ENCODE assay signal across 8 cellular contexts in the genomic region with DNA sequence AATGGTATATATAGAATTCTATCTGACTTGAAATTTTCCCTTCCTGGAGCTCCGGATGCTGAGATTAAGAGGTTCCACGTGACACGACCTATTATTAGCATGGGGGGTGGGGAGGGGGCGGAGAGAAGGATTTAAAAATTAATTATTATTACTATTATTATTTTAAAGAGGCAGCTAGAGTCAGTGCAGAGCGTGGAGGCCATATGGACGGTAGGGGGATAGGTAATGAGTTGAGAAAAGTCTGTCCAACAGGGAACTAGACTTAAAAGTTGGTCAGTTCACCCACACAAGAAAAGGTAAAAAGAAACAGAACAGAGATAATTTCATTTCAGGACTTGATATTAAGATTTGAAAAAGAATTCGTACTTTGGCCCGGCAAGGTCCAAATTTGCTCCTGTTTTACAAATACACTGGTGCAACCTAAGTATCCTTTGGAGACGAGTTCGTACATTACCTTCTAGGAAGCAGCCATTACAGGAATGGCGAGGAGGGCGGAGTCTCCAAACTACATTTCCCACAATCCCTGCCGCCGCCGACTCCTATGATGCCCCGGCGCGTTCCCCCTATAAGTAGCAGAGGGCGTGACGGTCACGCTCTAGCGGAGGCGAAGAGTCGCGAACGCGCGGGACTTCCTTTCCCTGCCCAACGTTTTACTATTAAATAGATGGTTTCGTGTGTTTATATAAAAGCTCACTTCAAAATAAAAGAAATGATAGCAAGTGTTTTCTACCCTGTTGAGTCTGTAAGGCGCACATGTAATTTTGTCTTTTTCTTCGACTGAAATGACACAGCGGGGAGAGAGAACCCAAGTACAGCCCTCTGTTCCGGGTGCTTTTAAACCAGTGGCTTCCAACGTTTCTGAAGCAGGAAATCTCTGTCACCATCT. TPM values are rescaled to one million over a fixed set of nuclear protein-coding genes. Genes with fewer than 3 reads are reported as not detected.
DNase-seq lines count a peak whose midpoint lies in the region; ATAC-seq and TF ChIP-seq lines count a peak whose summit lies in the region.

A gene with protein sequence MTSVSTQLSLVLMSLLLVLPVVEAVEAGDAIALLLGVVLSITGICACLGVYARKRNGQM (minus strand): TSS at position 481 of the 886 bp plus-strand sequence. CDS start 976 bp downstream, outside the sequence.

- TF ChIP-seq CTCF in Loucy (conservative IDR thresholded peaks at IDR 0.05; ENCODE audit: low read length), result no peak
- no peak for TF ChIP-seq CTCF in fibroblast of the aortic adventitia (IDR thresholded peaks at IDR 0.05; ENCODE audit: insufficient read depth, low read length)
- TF ChIP-seq CTCF in nephron progenitor cell (IDR thresholded peaks at IDR 0.05), result no peak

- peak within 1 kb of the TSS; percentile 41 for H3K9ac ChIP-seq in Loucy (ENCODE audit: low read depth, low read length, poor library complexity, severe bottlenecking)

- peak within 1 kb of the TSS; percentile 90 for H3K4me3 Mint-ChIP-seq in nephron progenitor cell
- peak within 1 kb of the TSS; percentile 93 to 96 for H3K4me3 Mint-ChIP-seq in stimulated activated naive CD8-positive, alpha-beta T cell treated with anti-CD3 and anti-CD28 coated beads, Interleukin-15, amount 100 ng/mL, for 72 hours

- peak within 1 kb of the TSS; percentile 83 for H3K4me3 ChIP-seq in Loucy (ENCODE audit: low read length, poor library complexity, severe bottlenecking)
- peak within 1 kb of the TSS; percentile 78 for H3K4me3 ChIP-seq in fibroblast of the aortic adventitia (ENCODE audit: low read depth, low read length)

- peaks cover 5% of the 10 kb centered on the region for H3K79me2 ChIP-seq in Loucy (ENCODE audit: insufficient read depth, low read length)

- H3K27me3 Mint-ChIP-seq in nephron progenitor cell (ENCODE audit: low read depth, poor library complexity), result peaks cover 8% of the 10 kb centered on the region
- H3K27me3 Mint-ChIP-seq in stimulated activated naive CD8-positive, alpha-beta T cell treated with anti-CD3 and anti-CD28 coated beads, Interleukin-15, amount 100 ng/mL, for 72 hours, result no peaks in the 10 kb centered on the region

- DNase-seq in EH (ENCODE audit: low read depth) (peak; percentile 89), H4 (ENCODE audit: low spot score) (peak; percentile 91), fibroblast of the aortic adventitia (ENCODE audit: low read depth) (peak; percentile 90), nephron progenitor cell (peak; percentile 89)
- DNase-seq in activated T-helper 9 cell treated with anti-CD3 and anti-CD28 coated beads, Interleukin-2, amount 50 U/mL, for 16 hours (ENCODE audit: low read depth), result peak; percentile 77
- DNase-seq in stimulated activated naive CD8-positive, alpha-beta T cell treated with anti-CD3 and anti-CD28 coated beads, Interleukin-15, amount 100 ng/mL, for 72 hours, result peak; percentile 76 to 85

- peak within 1 kb of the TSS; percentile 75 for H2AFZ ChIP-seq in Loucy (ENCODE audit: low read length)

- no peaks in the 10 kb centered on the region for H3K27me3 ChIP-seq in Loucy (ENCODE audit: insufficient read depth, low read length, poor library complexity, severe bottlenecking)

- no peaks in the 10 kb centered on the region for H3K9me3 Mint-ChIP-seq in nephron progenitor cell
- H3K9me3 Mint-ChIP-seq in stimulated activated naive CD8-positive, alpha-beta T cell treated with anti-CD3 and anti-CD28 coated beads, Interleukin-15, amount 100 ng/mL, for 72 hours, result no peaks in the 10 kb centered on the region

- peak within 1 kb of the TSS; percentile 90 for H3K4me2 ChIP-seq in Loucy (ENCODE audit: low read depth, low read length, poor library complexity, severe bottlenecking)

- H3K36me3 Mint-ChIP-seq in nephron progenitor cell (ENCODE audit: low read depth), result peaks cover 22% of the 10 kb centered on the region

- H3K27ac Mint-ChIP-seq in nephron progenitor cell, result peak within 1 kb of the TSS; percentile 60
- peak within 1 kb of the TSS; percentile 95 for H3K27ac Mint-ChIP-seq in stimulated activated naive CD8-positive, alpha-beta T cell treated with anti-CD3 and anti-CD28 coated beads, Interleukin-15, amount 100 ng/mL, for 72 hours

- H4K20me1 ChIP-seq in Loucy (ENCODE audit: insufficient read depth, low read length, poor library complexity, severe bottlenecking), result no peaks in the 10 kb centered on the region

- no peaks in the 10 kb centered on the region for H3F3A ChIP-seq in Loucy (ENCODE audit: low read depth)

- H3K36me3 ChIP-seq in Loucy (ENCODE audit: insufficient read depth, low read length), result no peaks in the 10 kb centered on the region

- peaks cover 10% of the 10 kb centered on the region for H3K4me1 ChIP-seq in Loucy (ENCODE audit: insufficient read depth, low read length, poor library complexity, severe bottlenecking)

- H3K4me1 Mint-ChIP-seq in nephron progenitor cell, result peaks cover 19% of the 10 kb centered on the region
- peaks cover 37% of the 10 kb centered on the region for H3K4me1 Mint-ChIP-seq in stimulated activated naive CD8-positive, alpha-beta T cell treated with anti-CD3 and anti-CD28 coated beads, Interleukin-15, amount 100 ng/mL, for 72 hours

- no peaks in the 10 kb centered on the region for H3K9me2 ChIP-seq in Loucy (replicated peaks; ENCODE audit: low read depth, low read length)

- H3K9me3 ChIP-seq in Loucy (ENCODE audit: insufficient read depth, low read depth, low read length), result no peaks in the 10 kb centered on the region

- peak; percentile 94 for ATAC-seq in stimulated activated naive CD8-positive, alpha-beta T cell treated with anti-CD3 and anti-CD28 coated beads, Interleukin-15, amount 100 ng/mL, for 72 hours

- TF ChIP-seq POLR2A in Raji (IDR thresholded peaks at IDR 0.05; ENCODE audit: insufficient read depth, low read depth, low read length), result peak; percentile 64

RNA-seq across cellular contexts. Expression of the gene that starts here (rescaled TPM):
- total RNA-seq in H4 (2014; rRNA removed; shearing (Covaris generic)), result 131 and 137 TPM in 2 replicates
- 25.3 and 124 TPM in 2 replicates for total RNA-seq in fibroblast of the aortic adventitia (ENCODE audit: low replicate concordance)

Comparison
In these comparisons a context has a peak if more than half of its experiments do, and no peak if none do; other contexts are left out.
1. Peak in every context shown above with its lines: DNase-seq, ATAC-seq and H3K4me3 ChIP-seq.